In genomic region chr16:5487728-5488127, GRCh38 we compare ENCODE assay signal across 1 cellular context.
TF ChIP-seq lines count a peak whose summit lies in the region.

No MANE protein-coding gene starts in this region.

TF ChIP-seq in HepG2, 621 proteins besides CTCF, POLR2A, EP300 and RAD21 (continued from another document):
- no peak for TF ChIP-seq ARID5B (CRISPR knock-in tag; IDR thresholded peaks at IDR 0.05)
- TF ChIP-seq ZBTB10 (CRISPR knock-in tag; IDR thresholded peaks at IDR 0.05; ENCODE audit: borderline replicate concordance) = no peak
- TF ChIP-seq SP5 (CRISPR knock-in tag; IDR thresholded peaks at IDR 0.05; ENCODE audit: borderline replicate concordance, low read depth) = no peak
- TF ChIP-seq ZNF660 (CRISPR knock-in tag; IDR thresholded peaks at IDR 0.05; ENCODE audit: borderline replicate concordance, low read depth) = no peak
- TF ChIP-seq TRIM22 (IDR thresholded peaks at IDR 0.05) = 0 out of 2 replicates have a peak, but pooled peaks have one; percentile 76
- no peak for TF ChIP-seq GABPB1 (CRISPR knock-in tag; IDR thresholded peaks at IDR 0.05)
- TF ChIP-seq NFRKB (IDR thresholded peaks at IDR 0.05) = 0 out of 2 replicates have a peak, but pooled peaks have one; percentile 7
- TF ChIP-seq ZFP36L2 (CRISPR knock-in tag; IDR thresholded peaks at IDR 0.05) = no peak
- no peak for TF ChIP-seq FOXP4 (CRISPR knock-in tag; IDR thresholded peaks at IDR 0.05)
- TF ChIP-seq ZBTB43 (CRISPR knock-in tag; conservative IDR thresholded peaks at IDR 0.05) = no peak
- TF ChIP-seq ZNF225 (CRISPR knock-in tag; IDR thresholded peaks at IDR 0.05) = no peak
- no peak for TF ChIP-seq ZSCAN21 (CRISPR knock-in tag; IDR thresholded peaks at IDR 0.05; ENCODE audit: borderline replicate concordance)
- 0 out of 2 replicates have a peak, but pooled peaks have one; percentile 56 for TF ChIP-seq SOX6 (IDR thresholded peaks at IDR 0.05)
- no peak for TF ChIP-seq SOX6 (CRISPR knock-in tag; IDR thresholded peaks at IDR 0.05)
- TF ChIP-seq FOXP1 (IDR thresholded peaks at IDR 0.05) = 0 out of 2 replicates have a peak, but pooled peaks have one; percentile 37
- TF ChIP-seq FOXP1 (CRISPR knock-in tag; IDR thresholded peaks at IDR 0.05) = no peak
- 0 out of 2 replicates have a peak, but pooled peaks have one; percentile 23 for TF ChIP-seq RAD51 (IDR thresholded peaks at IDR 0.05; ENCODE audit: borderline replicate concordance)
- TF ChIP-seq THAP8 (CRISPR knock-in tag; IDR thresholded peaks at IDR 0.05; ENCODE audit: borderline replicate concordance) = no peak
- TF ChIP-seq TCF7 (IDR thresholded peaks at IDR 0.05; ENCODE audit: low read depth) = no peak
- TF ChIP-seq PLRG1 (conservative IDR thresholded peaks at IDR 0.05) = peak; percentile 85; the same call in 1 of the 2 replicates
- no peak for TF ChIP-seq KDM5B (CRISPR knock-in tag; IDR thresholded peaks at IDR 0.05; ENCODE audit: borderline replicate concordance)
- no peak for TF ChIP-seq ZBTB8A (CRISPR knock-in tag; IDR thresholded peaks at IDR 0.05; ENCODE audit: borderline replicate concordance, low read depth)
- no peak for TF ChIP-seq ZNF605 (CRISPR knock-in tag; IDR thresholded peaks at IDR 0.05)
- TF ChIP-seq KDM6A (CRISPR knock-in tag; IDR thresholded peaks at IDR 0.05; ENCODE audit: low read depth) = no peak
- no peak for TF ChIP-seq SOX5 (CRISPR knock-in tag; IDR thresholded peaks at IDR 0.05; ENCODE audit: borderline replicate concordance)
- TF ChIP-seq GFI1 (CRISPR knock-in tag; IDR thresholded peaks at IDR 0.05; ENCODE audit: borderline replicate concordance) = no peak
- no peak for TF ChIP-seq MATR3 (CRISPR knock-in tag; IDR thresholded peaks at IDR 0.05)
- TF ChIP-seq PHB2 (IDR thresholded peaks at IDR 0.05; ENCODE audit: partially characterized antibody) = peak; percentile 71
- TF ChIP-seq ATF6 (CRISPR knock-in tag; conservative IDR thresholded peaks at IDR 0.05) = no peak
- peak; percentile 99 for TF ChIP-seq ATF7 (IDR thresholded peaks at IDR 0.05)
- TF ChIP-seq ATF7 (CRISPR knock-in tag; IDR thresholded peaks at IDR 0.05) = no peak
- no peak for TF ChIP-seq ZBED4 (CRISPR knock-in tag; IDR thresholded peaks at IDR 0.05; ENCODE audit: borderline replicate concordance)
- TF ChIP-seq MAFG (CRISPR knock-in tag; IDR thresholded peaks at IDR 0.05) = no peak
- TF ChIP-seq ZKSCAN8 (CRISPR knock-in tag; IDR thresholded peaks at IDR 0.05; ENCODE audit: borderline replicate concordance) = no peak
- TF ChIP-seq ZNF343 (CRISPR knock-in tag; IDR thresholded peaks at IDR 0.05) = no peak
- no peak for TF ChIP-seq TSC22D2 (CRISPR knock-in tag; IDR thresholded peaks at IDR 0.05; ENCODE audit: borderline replicate concordance)
- peak; percentile 53; the same call in 1 of the 2 replicates for TF ChIP-seq FOXA1 (IDR thresholded peaks at IDR 0.05)
- no peak for TF ChIP-seq FOXA1 (CRISPR knock-in tag; IDR thresholded peaks at IDR 0.05)
- TF ChIP-seq TARDBP (CRISPR knock-in tag; IDR thresholded peaks at IDR 0.05) = no peak
- peak; percentile 79; the same call in 1 of the 2 replicates for TF ChIP-seq NBN (conservative IDR thresholded peaks at IDR 0.05)
